6 cellular contexts compared by ENCODE assay signal in the genomic region with DNA sequence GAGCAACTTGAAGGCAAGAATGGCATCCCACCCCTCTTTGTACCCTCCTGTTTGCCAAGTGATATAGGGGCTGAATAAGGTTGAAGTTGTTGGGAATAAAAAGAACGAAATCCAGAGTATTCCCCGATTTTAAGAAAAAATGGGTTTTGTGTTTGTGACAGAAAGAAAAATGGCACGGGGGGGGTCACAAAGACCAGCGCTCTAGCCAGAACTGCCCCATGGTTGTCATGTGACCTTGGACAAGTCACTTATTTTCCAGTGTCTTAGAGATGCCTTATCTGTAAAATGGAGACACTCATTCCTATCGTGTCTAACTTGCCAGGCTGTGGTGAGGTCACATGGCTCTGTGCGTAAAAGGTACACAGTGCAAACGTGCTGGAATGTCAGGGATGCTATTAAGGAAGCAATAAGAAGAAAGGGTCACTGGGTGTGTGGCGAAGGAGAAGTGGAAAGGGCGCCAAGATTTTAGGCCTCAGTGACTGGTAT. TPM values are rescaled to one million over a fixed set of nuclear protein-coding genes. Genes with fewer than 3 reads are reported as not detected.
DNase-seq lines count a peak whose midpoint lies in the region; ATAC-seq and TF ChIP-seq lines count a peak whose summit lies in the region.

No MANE protein-coding gene starts in this region.

- TF ChIP-seq POLR2A in esophagus muscularis mucosa (IDR thresholded peaks at IDR 0.05; ENCODE audit: low read depth) = no peak

- H3K4me3 ChIP-seq in esophagus muscularis mucosa = peak overlapping the region; percentile 68 to 83 (median 75)

- H3K36me3 ChIP-seq in esophagus muscularis mucosa = no peaks in the 10 kb centered on the region

- peaks cover 61% of the 10 kb centered on the region for H3K4me1 Mint-ChIP-seq in activated naive CD4-positive, alpha-beta T cell treated with anti-CD3 and anti-CD28 coated beads, Interleukin-2, amount 10 ng/mL, durations not matched to agents 7 days and 5 days
- peaks cover 51% of the 10 kb centered on the region for H3K4me1 Mint-ChIP-seq in stimulated activated effector memory CD8-positive, alpha-beta T cell treated with anti-CD3 and anti-CD28 coated beads, Interleukin-12 subunit alpha, Interleukin-12 subunit beta, amount 100 ng/mL, for 72 hours

- no peak for ATAC-seq in stimulated activated effector memory CD8-positive, alpha-beta T cell treated with anti-CD3 and anti-CD28 coated beads, Interleukin-12 subunit alpha, Interleukin-12 subunit beta, amount 100 ng/mL, for 72 hours

- WGBS in esophagus muscularis mucosa = 48% methylated on average over 9 of the region's 9 CpGs

- peak overlapping the region; percentile 96 to 100 (median 98) for H3K27ac ChIP-seq in esophagus muscularis mucosa (replicated peaks in 1 of 4)

- H3K9me3 ChIP-seq in esophagus muscularis mucosa = no peaks in the 10 kb centered on the region

- CTCF ChIA-PET in activated naive CD4-positive, alpha-beta T cell treated with anti-CD3 and anti-CD28 coated beads, Interleukin-2, amount 10 ng/mL, durations not matched to agents 7 days and 5 days (lab: Charles Lee) = interaction anchor here (1.0 to 4.6 kb wide), 2 partner anchors 11 to 14 kb away, joined by 5 to 63 read pairs; a partner anchor contains a TSS

- no peak for DNase-seq in activated naive CD4-positive, alpha-beta T cell treated with anti-CD3 and anti-CD28 coated beads, Interleukin-2, amount 10 ng/mL, durations not matched to agents 7 days and 5 days
- no peak for DNase-seq in activated naive CD4-positive, alpha-beta T cell treated with anti-CD3 and anti-CD28 coated beads, Interleukin-2, amount 50 U/mL, for 16 hours
- DNase-seq in esophagus muscularis mucosa (ENCODE audit: extremely low spot score) = no peak
- no peak for DNase-seq in stimulated activated effector memory CD8-positive, alpha-beta T cell treated with anti-CD3 and anti-CD28 coated beads, Interleukin-12 subunit alpha, Interleukin-12 subunit beta, amount 100 ng/mL, for 72 hours (ENCODE audit: low spot score in 2 of 2)
- DNase-seq in cerebellar nuclear complex (lab: John Stamatoyannopoulos, UW) = no peak
- no peak for DNase-seq in NCI-H69 (lab: John Stamatoyannopoulos, UW)

- no peak for TF ChIP-seq CTCF in esophagus muscularis mucosa (IDR thresholded peaks at IDR 0.05)

- no peaks in the 10 kb centered on the region for H3K9me3 Mint-ChIP-seq in activated naive CD4-positive, alpha-beta T cell treated with anti-CD3 and anti-CD28 coated beads, Interleukin-2, amount 10 ng/mL, durations not matched to agents 7 days and 5 days
- H3K9me3 Mint-ChIP-seq in stimulated activated effector memory CD8-positive, alpha-beta T cell treated with anti-CD3 and anti-CD28 coated beads, Interleukin-12 subunit alpha, Interleukin-12 subunit beta, amount 100 ng/mL, for 72 hours = no peaks in the 10 kb centered on the region

- H3K4me1 ChIP-seq in esophagus muscularis mucosa = peaks cover 47 to 61% (median 56%) of the 10 kb centered on the region in 4 donors

- no peak for TF ChIP-seq EP300 in esophagus muscularis mucosa (IDR thresholded peaks at IDR 0.05)

- intact Hi-C loops in esophagus muscularis mucosa (cut with DNase I) = no loop called here

- H3K27ac Mint-ChIP-seq in activated naive CD4-positive, alpha-beta T cell treated with anti-CD3 and anti-CD28 coated beads, Interleukin-2, amount 10 ng/mL, durations not matched to agents 7 days and 5 days = peak overlapping the region; percentile 100
- H3K27ac Mint-ChIP-seq in stimulated activated effector memory CD8-positive, alpha-beta T cell treated with anti-CD3 and anti-CD28 coated beads, Interleukin-12 subunit alpha, Interleukin-12 subunit beta, amount 100 ng/mL, for 72 hours = peak overlapping the region; percentile 100

- no peaks in the 10 kb centered on the region for H3K27me3 ChIP-seq in esophagus muscularis mucosa

- peaks cover 24% of the 10 kb centered on the region for H3K36me3 Mint-ChIP-seq in activated naive CD4-positive, alpha-beta T cell treated with anti-CD3 and anti-CD28 coated beads, Interleukin-2, amount 10 ng/mL, durations not matched to agents 7 days and 5 days
- peaks cover 59% of the 10 kb centered on the region for H3K36me3 Mint-ChIP-seq in stimulated activated effector memory CD8-positive, alpha-beta T cell treated with anti-CD3 and anti-CD28 coated beads, Interleukin-12 subunit alpha, Interleukin-12 subunit beta, amount 100 ng/mL, for 72 hours

- peak overlapping the region; percentile 99 for H3K4me3 Mint-ChIP-seq in activated naive CD4-positive, alpha-beta T cell treated with anti-CD3 and anti-CD28 coated beads, Interleukin-2, amount 10 ng/mL, durations not matched to agents 7 days and 5 days
- peak overlapping the region; percentile 98 for H3K4me3 Mint-ChIP-seq in stimulated activated effector memory CD8-positive, alpha-beta T cell treated with anti-CD3 and anti-CD28 coated beads, Interleukin-12 subunit alpha, Interleukin-12 subunit beta, amount 100 ng/mL, for 72 hours

- peaks cover 17% of the 10 kb centered on the region for H3K27me3 Mint-ChIP-seq in activated naive CD4-positive, alpha-beta T cell treated with anti-CD3 and anti-CD28 coated beads, Interleukin-2, amount 10 ng/mL, durations not matched to agents 7 days and 5 days

RNA-seq across cellular contexts. Expression of a gene that starts 1.6 kb away (rescaled TPM):
- total RNA-seq in esophagus muscularis mucosa = 10 to 100 TPM; 32.1 to 58.2 (median 45.3) TPM

RNA-seq across cellular contexts. Expression of a gene that starts 11.2 kb away (rescaled TPM):
- 10 to 100 TPM; 20.9 to 34.8 (median 23.5) TPM for total RNA-seq in esophagus muscularis mucosa

RNA-seq across cellular contexts. Expression of a gene that starts 14.3 kb away (rescaled TPM):
- 100 to 1,000 TPM in 2 of 4 donors, 10 to 100 TPM in 2; 49.4 to 154 (median 106) TPM for total RNA-seq in esophagus muscularis mucosa

RNA-seq across cellular contexts. Expression of a gene that starts 15.0 kb away (rescaled TPM):
- total RNA-seq in esophagus muscularis mucosa = 1 to 10 TPM; 4.0 to 8.4 (median 7.0) TPM
